ENCODE assay signal across 15 cellular contexts in the genomic region with DNA sequence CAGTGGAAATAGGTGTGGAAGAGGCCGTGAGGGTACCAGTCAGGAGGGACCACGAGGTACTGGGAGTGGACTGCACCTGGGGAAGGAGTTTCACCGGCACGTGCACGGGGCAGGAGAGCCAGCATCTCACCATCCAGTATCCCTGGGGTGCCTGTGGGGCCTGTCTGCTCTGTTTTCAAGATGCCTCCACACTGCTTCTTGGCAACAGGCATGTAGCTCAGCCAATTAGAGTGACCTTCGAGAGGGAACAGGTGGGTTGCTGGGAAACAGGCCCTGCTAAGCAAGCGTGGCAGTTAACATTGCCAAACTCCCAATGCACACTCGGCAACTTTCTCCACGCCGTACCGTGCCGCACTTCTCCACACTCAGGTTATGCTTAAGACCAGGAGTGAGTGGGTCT.
"Had no signal": no experiment of that assay in that cellular context is flagged by ENCODE, and none has a peak within 500 bp of the region (broad histone marks: within the 10 kb centered on the region; RNA-seq: fewer than 3 reads in every experiment).

No MANE protein-coding gene starts in this region.

- H3K27ac ChIP-seq: foreskin keratinocyte, left lung, ovary, upper lobe of left lung had no signal

- H3K27me3 ChIP-seq: foreskin keratinocyte, left lung, ovary, upper lobe of left lung had no signal

- DNase-seq: activated gamma-delta T cell treated with Interleukin-2 at 50 U/mL for 16 hours; activated T-cell treated with anti-CD3 and anti-CD28 coated beads, Interleukin-2, amount 50 U/mL, for 1 hour; dermis blood vessel endothelial cell; effector CD8-positive, alpha-beta T cell; left lung; natural killer cell; ovary; right cardiac atrium; stimulated activated CD4-positive, alpha-beta T cell treated with anti-CD3 and anti-CD28 coated beads, Interleukin-4, amount 100 ng/mL, for 24 hours; stimulated activated naive CD4-positive, alpha-beta T cell treated with Interleukin-2 at 50 U/mL for 16 hours; T-cell; T-helper 9 cell; upper lobe of left lung had no signal

- H3K36me3 Mint-ChIP-seq: natural killer cell had no signal

- H3K4me3 Mint-ChIP-seq: activated naive CD8-positive, alpha-beta T cell; natural killer cell; T-cell had no signal

- H3K27me3 Mint-ChIP-seq: activated naive CD8-positive, alpha-beta T cell; T-cell had no signal

- ATAC-seq: left lung, natural killer cell, right cardiac atrium, T-cell had no signal

- H3K27ac Mint-ChIP-seq: activated naive CD8-positive, alpha-beta T cell; natural killer cell; T-cell had no signal

- H3K4me1 Mint-ChIP-seq: natural killer cell had no signal

- H3K4me1 ChIP-seq: left lung, upper lobe of left lung had no signal

- H3K4me3 ChIP-seq: left lung, ovary, upper lobe of left lung had no signal

- H3K36me3 ChIP-seq: ovary had no signal

- H3K9me3 ChIP-seq: left lung, ovary, upper lobe of left lung had no signal

- H3K9me3 Mint-ChIP-seq: natural killer cell, T-cell had no signal
